8 cellular contexts compared by ENCODE assay signal in genomic region chr1:148387961-148388259, GRCh38.
DNase-seq lines count a peak whose midpoint lies in the region; ATAC-seq, FAIRE-seq and TF ChIP-seq lines count a peak whose summit lies in the region.
"Not testable (repeated sequence)": the region's sequence is repeated elsewhere in the genome, so short reads cannot be mapped to it uniquely, and the experiment has no call there.

No MANE protein-coding gene starts in this region.

- peak overlapping the region; percentile 89 for H3K4me2 ChIP-seq in A549

- not testable (repeated sequence) for TF ChIP-seq CTCF in A549 (IDR thresholded peaks at IDR 0.05); activated B cell treated with CpG ODN at 0.5 μM for 24 hours (IDR thresholded peaks at IDR 0.05); endothelial cell (IDR thresholded peaks at IDR 0.05; ENCODE audit: unreplicated experiment); nephron progenitor cell (IDR thresholded peaks at IDR 0.05)

- H3K27me3 Mint-ChIP-seq in activated B cell treated with CpG ODN at 0.5 μM for 24 hours; endothelial cell (ENCODE audit: unreplicated experiment); stimulated activated naive B cell treated with anti-CD40 and anti-IgM and Interleukin-4, amounts not matched to agents 10 μg/mL and 1 μg/mL and 100 μg/mL, for 72 hours: not testable (repeated sequence)
- H3K27me3 Mint-ChIP-seq in nephron progenitor cell (ENCODE audit: low read depth, poor library complexity): peaks cover 25% of the 10 kb centered on the region

- not testable (repeated sequence) for ATAC-seq in A549; activated B cell treated with CpG ODN at 0.5 μM for 24 hours (ENCODE audit: low read depth); stimulated activated naive B cell treated with anti-CD40 and anti-IgM and Interleukin-4, amounts not matched to agents 10 μg/mL and 1 μg/mL and 100 μg/mL, for 72 hours (replicated peaks)

- not testable (repeated sequence) for H3K9ac ChIP-seq in HUES6 (ENCODE audit: low read length)
- H3K9ac ChIP-seq in adipocyte (ENCODE audit: low read length) (peak overlapping the region; percentile 87), iPS-20b (ENCODE audit: low read depth, low read length) (peak overlapping the region; percentile 79; the same call in 1 of the 2 replicates)

- H3K36me3 Mint-ChIP-seq in activated B cell treated with CpG ODN at 0.5 μM for 24 hours (ENCODE audit: low read depth); endothelial cell (ENCODE audit: low read depth, unreplicated experiment); nephron progenitor cell (ENCODE audit: low read depth); stimulated activated naive B cell treated with anti-CD40 and anti-IgM and Interleukin-4, amounts not matched to agents 10 μg/mL and 1 μg/mL and 100 μg/mL, for 72 hours: not testable (repeated sequence)

- not testable (repeated sequence) for H3K9me3 ChIP-seq in A549; HUES6 (ENCODE audit: control insufficient read depth, insufficient read depth, low read depth, low read length); adipocyte (ENCODE audit: control insufficient read depth, low read length); iPS-20b (ENCODE audit: insufficient read depth, low read depth, low read length)

- POLR2A ChIA-PET in A549 (lab: Yijun Ruan, JAX): interaction anchor here (1.1 to 2.1 kb wide), 4 partner anchors 12 to 135 kb away, joined by 4 to 28 read pairs (median 16); no protein-coding TSS in a partner anchor
- POLR2A ChIA-PET in activated B cell treated with CpG ODN at 0.5 μM for 24 hours (lab: Charles Lee): interaction anchor here (0.6 to 4.5 kb wide), 16 partner anchors 11 to 1304 kb away, joined by 3 to 90 read pairs (median 9); no protein-coding TSS in a partner anchor

- not testable (repeated sequence) for H3K36me3 ChIP-seq in HUES6 (ENCODE audit: control insufficient read depth, insufficient read depth, low read length); adipocyte (ENCODE audit: control insufficient read depth, insufficient read depth, low read length, severe bottlenecking); iPS-20b (ENCODE audit: insufficient read depth, low read depth, low read length)

- TF ChIP-seq POLR2A in A549 (IDR thresholded peaks at IDR 0.05; ENCODE audit: low read length): not testable (repeated sequence)

- not testable (repeated sequence) for TF ChIP-seq RAD21 in A549 (conservative IDR thresholded peaks at IDR 0.05 in 1 of 2, IDR thresholded peaks at IDR 0.05 in 1 of 2)

- H3K4me3 ChIP-seq in A549 (peak overlapping the region; percentile 54; the same call in 2 of the 3 replicates), HUES6 (ENCODE audit: low read depth, low read length) (peak overlapping the region; percentile 63), adipocyte (ENCODE audit: low read length) (peak overlapping the region; percentile 84), iPS-20b (ENCODE audit: low read length) (peak overlapping the region; percentile 64)

- CTCF ChIA-PET in A549 (lab: Yijun Ruan, JAX): not testable (repeated sequence)
- CTCF ChIA-PET in activated B cell treated with CpG ODN at 0.5 μM for 24 hours (lab: Charles Lee): interaction anchor here (0.9 kb wide), 1 partner anchor 17 kb away, joined by 4 read pairs; no protein-coding TSS in a partner anchor

- DNase-seq in A549 (ENCODE audit: low read depth in 1 of 2, low spot score in 1 of 2); activated B cell treated with CpG ODN at 0.5 μM for 24 hours; adipocyte (ENCODE audit: low read depth); endothelial cell (ENCODE audit: low spot score); nephron progenitor cell: not testable (repeated sequence)
- peak; percentile 79 for DNase-seq in stimulated activated naive B cell treated with anti-CD40 and anti-IgM and Interleukin-4, amounts not matched to agents 10 μg/mL and 1 μg/mL and 100 μg/mL, for 72 hours

- intact Hi-C loops in activated B cell treated with CpG ODN at 0.5 μM for 24 hours (cut with micrococcal nuclease): loop anchor here (2.0 to 5.0 kb wide), 2 partner anchors 15 to 56 kb away; no protein-coding TSS in a partner anchor

- TF ChIP-seq EP300 in A549 (IDR thresholded peaks at IDR 0.05): not testable (repeated sequence)

- not testable (repeated sequence) for H3K27me3 ChIP-seq in HUES6 (ENCODE audit: control insufficient read depth, insufficient read depth, low read length); adipocyte (replicated peaks; ENCODE audit: control insufficient read depth, insufficient read depth, low read length); iPS-20b (ENCODE audit: insufficient read depth, low read length)

- H3K4me3 Mint-ChIP-seq in activated B cell treated with CpG ODN at 0.5 μM for 24 hours: peak overlapping the region; percentile 95
- peak overlapping the region; percentile 88 for H3K4me3 Mint-ChIP-seq in endothelial cell (ENCODE audit: unreplicated experiment)
- H3K4me3 Mint-ChIP-seq in nephron progenitor cell: peak overlapping the region; percentile 82
- peak overlapping the region; percentile 94 to 97 for H3K4me3 Mint-ChIP-seq in stimulated activated naive B cell treated with anti-CD40 and anti-IgM and Interleukin-4, amounts not matched to agents 10 μg/mL and 1 μg/mL and 100 μg/mL, for 72 hours

- not testable (repeated sequence) for H3K4me1 ChIP-seq in A549; HUES6 (ENCODE audit: control insufficient read depth, insufficient read depth, low read length); adipocyte (ENCODE audit: control insufficient read depth, insufficient read depth, low read length); iPS-20b (ENCODE audit: insufficient read depth, low read length)

- peak overlapping the region; percentile 91 to 93 for H3K27ac ChIP-seq in A549
- not testable (repeated sequence) for H3K27ac ChIP-seq in HUES6 (ENCODE audit: low read depth, low read length); iPS-20b (ENCODE audit: low read length)

- H3K4me1 Mint-ChIP-seq in activated B cell treated with CpG ODN at 0.5 μM for 24 hours: peaks cover 48% of the 10 kb centered on the region
- peaks cover 44% of the 10 kb centered on the region for H3K4me1 Mint-ChIP-seq in endothelial cell (ENCODE audit: unreplicated experiment)
- H3K4me1 Mint-ChIP-seq in nephron progenitor cell: peaks cover 50% of the 10 kb centered on the region
- H3K4me1 Mint-ChIP-seq in stimulated activated naive B cell treated with anti-CD40 and anti-IgM and Interleukin-4, amounts not matched to agents 10 μg/mL and 1 μg/mL and 100 μg/mL, for 72 hours: peaks cover 34 to 52% of the 10 kb centered on the region in 2 donors

- H3K9me3 Mint-ChIP-seq in activated B cell treated with CpG ODN at 0.5 μM for 24 hours; endothelial cell (ENCODE audit: unreplicated experiment); stimulated activated naive B cell treated with anti-CD40 and anti-IgM and Interleukin-4, amounts not matched to agents 10 μg/mL and 1 μg/mL and 100 μg/mL, for 72 hours: not testable (repeated sequence)
- H3K9me3 Mint-ChIP-seq in nephron progenitor cell: peaks cover 29% of the 10 kb centered on the region

- FAIRE-seq in A549 (lab: Jason Lieb, UNC): not testable (repeated sequence)

- peak overlapping the region; percentile 100 for H3K27ac Mint-ChIP-seq in activated B cell treated with CpG ODN at 0.5 μM for 24 hours
- H3K27ac Mint-ChIP-seq in endothelial cell (ENCODE audit: unreplicated experiment): peak overlapping the region; percentile 91
- H3K27ac Mint-ChIP-seq in nephron progenitor cell: peak overlapping the region; percentile 99
- peak overlapping the region; percentile 100 for H3K27ac Mint-ChIP-seq in stimulated activated naive B cell treated with anti-CD40 and anti-IgM and Interleukin-4, amounts not matched to agents 10 μg/mL and 1 μg/mL and 100 μg/mL, for 72 hours

- 80% methylated on average over 9 of the region's 9 CpGs for WGBS in A549 (ENCODE audit: missing lambda C conversion rate)
